8 cellular contexts compared by ENCODE assay signal in the genomic region with DNA sequence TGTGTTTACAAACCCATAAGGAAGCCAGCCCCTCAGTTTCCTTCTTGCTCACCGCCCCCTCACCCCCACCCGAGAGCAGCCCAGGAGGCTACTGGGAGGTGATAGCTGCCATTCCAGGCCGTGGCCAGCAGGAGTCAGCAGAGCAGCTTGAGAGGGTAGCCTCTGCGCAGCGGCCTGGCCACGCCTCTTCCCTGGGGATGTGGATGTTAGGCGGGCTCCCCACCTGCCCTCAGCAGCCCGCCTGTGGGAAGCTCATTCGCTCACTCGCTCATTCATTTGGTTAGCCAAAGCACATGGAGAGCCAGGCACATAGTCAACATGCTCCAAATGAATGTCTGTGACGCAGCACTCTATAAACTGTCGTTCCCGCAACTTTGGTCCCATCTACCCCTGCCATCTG. TPM values are rescaled to one million over a fixed set of nuclear protein-coding genes. Genes with fewer than 3 reads are reported as not detected.
DNase-seq lines count a peak whose midpoint lies in the region; ATAC-seq, FAIRE-seq and TF ChIP-seq lines count a peak whose summit lies in the region.

No MANE protein-coding gene starts in this region.

- WGBS in prostate gland: 20% methylated on average over 13 of the region's 13 CpGs
- 36 to 43% methylated on average over 12 to 13 of the region's 13 CpGs for WGBS in aorta, 2 donors

- H2AFZ ChIP-seq in SU-DHL-6 (ENCODE audit: low read depth, low read length, severe bottlenecking): no peak overlapping the region

- H3K4me1 ChIP-seq in cardiac muscle cell (ENCODE audit: low read depth): no peaks in the 10 kb centered on the region
- no peaks in the 10 kb centered on the region for H3K4me1 ChIP-seq in prostate gland (replicated peaks)
- no peaks in the 10 kb centered on the region for H3K4me1 ChIP-seq in aorta (ENCODE audit: control insufficient read depth in 1 of 2, insufficient read depth in 2 of 2, low read length in 2 of 2)

- ATAC-seq in aorta (ENCODE audit: low FRiP score): peak; percentile 87

- no peaks in the 10 kb centered on the region for H3K27me3 Mint-ChIP-seq in activated naive CD8-positive, alpha-beta T cell treated with anti-CD3 and anti-CD28 coated beads for 36 hours

- no peak for TF ChIP-seq POLR2A in prostate gland (IDR thresholded peaks at IDR 0.05)

- H3K9me3 ChIP-seq in SU-DHL-6 (ENCODE audit: insufficient read depth, low read length) (no peaks in the 10 kb centered on the region), cardiac muscle cell (ENCODE audit: low read depth) (no peaks in the 10 kb centered on the region), prostate gland (no peaks in the 10 kb centered on the region), aorta (ENCODE audit: control insufficient read depth, low read length) (no peaks in the 10 kb centered on the region)

- H3K36me3 Mint-ChIP-seq in activated naive CD8-positive, alpha-beta T cell treated with anti-CD3 and anti-CD28 coated beads for 36 hours: peaks cover 17% of the 10 kb centered on the region

- H3K4me3 ChIP-seq in AG09309 (ENCODE audit: control insufficient read depth, low read depth, low read length) (no peak overlapping the region), SU-DHL-6 (ENCODE audit: insufficient read depth, low read length, poor library complexity, severe bottlenecking) (no peak overlapping the region), cardiac muscle cell (no peak overlapping the region), prostate gland (no peak overlapping the region), aorta (ENCODE audit: low read length in 2 of 2) (no peak overlapping the region)

- no peaks in the 10 kb centered on the region for H4K20me1 ChIP-seq in SU-DHL-6 (ENCODE audit: low read depth, low read length)

- no peaks in the 10 kb centered on the region for H3K9me3 Mint-ChIP-seq in activated naive CD8-positive, alpha-beta T cell treated with anti-CD3 and anti-CD28 coated beads for 36 hours

- peak; percentile 88 for FAIRE-seq in GM19239 (lab: Jason Lieb, UNC)

- no peaks in the 10 kb centered on the region for H3K9me2 ChIP-seq in SU-DHL-6 (replicated peaks; ENCODE audit: insufficient read depth, low read length)

- no peak overlapping the region for H3K4me2 ChIP-seq in SU-DHL-6 (ENCODE audit: low read depth, low read length, poor library complexity, severe bottlenecking)

- H3K36me3 ChIP-seq in SU-DHL-6 (ENCODE audit: low read length) (peaks cover 15% of the 10 kb centered on the region), cardiac muscle cell (peaks cover 13% of the 10 kb centered on the region), prostate gland (peaks cover 8 to 20% of the 10 kb centered on the region in 2 donors), aorta (ENCODE audit: control insufficient read depth in 1 of 2, insufficient read depth in 2 of 2, low read length in 1 of 2) (peaks cover 0 to 2% of the 10 kb centered on the region in 2 donors)

- DNase-seq in AG09309 (ENCODE audit: low read depth): no peak
- DNase-seq in GM19239 (ENCODE audit: insufficient read length, low spot score): peak; percentile 83
- peak; percentile 83 for DNase-seq in NAMALWA (ENCODE audit: low spot score)
- peak; percentile 84 for DNase-seq in activated naive CD8-positive, alpha-beta T cell treated with anti-CD3 and anti-CD28 coated beads for 36 hours
- peak; percentile 79 to 81 for DNase-seq in cardiac muscle cell (ENCODE audit: low read depth in 1 of 2, low spot score in 1 of 2)
- peak; percentile 78 for DNase-seq in prostate gland (ENCODE audit: low spot score)
- peak; percentile 92 to 96 for DNase-seq in aorta

- no peak overlapping the region for H3K9ac ChIP-seq in SU-DHL-6 (ENCODE audit: low read length)

- intact Hi-C loops in prostate gland (cut with DNase I) (loop anchor here (1.0 to 5.0 kb wide), 3 partner anchors 39 to 179 kb away; partner anchors contain the start of gene EEIG1), aorta (cut with DNase I) (loop anchor here (1.0 to 5.0 kb wide), 4 partner anchors 34 to 174 kb away; no protein-coding TSS in a partner anchor)

- H3K27ac ChIP-seq in SU-DHL-6 (ENCODE audit: low read depth, low read length) (peak overlapping the region; percentile 21; the same call in 1 of the 2 replicates), cardiac muscle cell (no peak overlapping the region), prostate gland (no peak overlapping the region), aorta (ENCODE audit: low read depth in 1 of 2, low read length in 2 of 2) (no peak overlapping the region)

- peak overlapping the region; percentile 88 for H3K27ac Mint-ChIP-seq in activated naive CD8-positive, alpha-beta T cell treated with anti-CD3 and anti-CD28 coated beads for 36 hours

- peaks cover 35% of the 10 kb centered on the region for H3F3A ChIP-seq in SU-DHL-6 (ENCODE audit: insufficient read depth)

- TF ChIP-seq CTCF in AG09309 (IDR thresholded peaks at IDR 0.05; ENCODE audit: control insufficient read depth, insufficient read depth, low read depth, low read length, missing control alignments) (peak; percentile 97), SU-DHL-6 (IDR thresholded peaks at IDR 0.05; ENCODE audit: insufficient read depth, low read length, poor library complexity, severe bottlenecking) (peak; percentile 91), cardiac muscle cell (IDR thresholded peaks at IDR 0.05; ENCODE audit: low read depth, low read length) (peak; percentile 95), prostate gland (IDR thresholded peaks at IDR 0.05) (peak; percentile 61 to 98 (median 92))

- peaks cover 37% of the 10 kb centered on the region for H3K4me1 Mint-ChIP-seq in activated naive CD8-positive, alpha-beta T cell treated with anti-CD3 and anti-CD28 coated beads for 36 hours

- no peak overlapping the region for H3K4me3 Mint-ChIP-seq in activated naive CD8-positive, alpha-beta T cell treated with anti-CD3 and anti-CD28 coated beads for 36 hours

- H3K79me2 ChIP-seq in SU-DHL-6 (ENCODE audit: insufficient read depth, low read length): peaks cover 8% of the 10 kb centered on the region; the same call in 1 of the 2 replicates

- no peaks in the 10 kb centered on the region for H3K27me3 ChIP-seq in SU-DHL-6 (ENCODE audit: low read length)
- no peaks in the 10 kb centered on the region for H3K27me3 ChIP-seq in cardiac muscle cell
- no peaks in the 10 kb centered on the region for H3K27me3 ChIP-seq in prostate gland (replicated peaks; ENCODE audit: insufficient read depth)
- H3K27me3 ChIP-seq in aorta (ENCODE audit: control insufficient read depth in 1 of 2, insufficient read depth in 2 of 2, low read length in 1 of 2): no peaks in the 10 kb centered on the region

RNA-seq across cellular contexts. Expression of gene DPM2, which starts 6.1 kb away (rescaled TPM):
- total RNA-seq in activated naive CD8-positive, alpha-beta T cell treated with anti-CD3 and anti-CD28 coated beads for 36 hours: 10 to 100 TPM; 55.4 to 57.6 TPM
- 26.1 and 35.6 TPM in 2 replicates for total RNA-seq in cardiac muscle cell
- polyA plus RNA-seq in cardiac muscle cell: 54.2 and 70.7 TPM in 2 replicates
- 10 to 100 TPM; 28.1 to 28.2 TPM for total RNA-seq in prostate gland
- total RNA-seq in aorta: 10 to 100 TPM; 20.0 to 26.3 TPM
- 10 to 100 TPM; 18.2 to 22.7 TPM for polyA plus RNA-seq in aorta

RNA-seq across cellular contexts. Expression of gene PIP5KL1, which starts 13.2 kb away (rescaled TPM):
- total RNA-seq in activated naive CD8-positive, alpha-beta T cell treated with anti-CD3 and anti-CD28 coated beads for 36 hours: 1 to 10 TPM; 2.3 to 3.2 TPM
- 0.89 and 1.7 TPM in 2 replicates for total RNA-seq in cardiac muscle cell
- 3.4 and 3.5 TPM in 2 replicates for polyA plus RNA-seq in cardiac muscle cell
- 10 to 100 TPM in 1 of 2 donors, 1 to 10 TPM in 1; 3.1 to 16.5 TPM for total RNA-seq in prostate gland
- total RNA-seq in aorta: 1 to 10 TPM; 3.0 TPM
- 1 to 10 TPM; 1.4 to 4.5 TPM for polyA plus RNA-seq in aorta

RNA-seq across cellular contexts. Expression of gene ST6GALNAC4, which starts 26.9 kb away (rescaled TPM):
- 10 to 100 TPM; 45.3 to 51.2 TPM for total RNA-seq in activated naive CD8-positive, alpha-beta T cell treated with anti-CD3 and anti-CD28 coated beads for 36 hours
- total RNA-seq in cardiac muscle cell: 66.2 and 119 TPM in 2 replicates
- 48.8 and 71.4 TPM in 2 replicates for polyA plus RNA-seq in cardiac muscle cell
- total RNA-seq in prostate gland: 10 to 100 TPM; 21.8 to 47.0 TPM
- total RNA-seq in aorta: 10 to 100 TPM; 34.9 to 46.5 TPM
- 10 to 100 TPM; 17.7 to 25.5 TPM for polyA plus RNA-seq in aorta

RNA-seq across cellular contexts. Expression of gene EEIG1, which starts 37.0 kb away (rescaled TPM):
- 10 to 100 TPM; 77.2 to 83.8 TPM for total RNA-seq in activated naive CD8-positive, alpha-beta T cell treated with anti-CD3 and anti-CD28 coated beads for 36 hours
- 20.9 and 25.6 TPM in 2 replicates for total RNA-seq in cardiac muscle cell
- polyA plus RNA-seq in cardiac muscle cell: 26.6 and 32.5 TPM in 2 replicates
- total RNA-seq in prostate gland: 10 to 100 TPM; 23.4 to 84.6 TPM
- 10 to 100 TPM; 41.4 to 63.1 TPM for total RNA-seq in aorta
- 10 to 100 TPM in 1 of 2 donors, 1 to 10 TPM in 1; 7.9 to 22.0 TPM for polyA plus RNA-seq in aorta

RNA-seq across cellular contexts. Expression of gene ST6GALNAC6, which starts 44.3 kb away (rescaled TPM):
- total RNA-seq in activated naive CD8-positive, alpha-beta T cell treated with anti-CD3 and anti-CD28 coated beads for 36 hours: 10 to 100 TPM; 44.5 to 45.1 TPM
- 49.4 and 73.4 TPM in 2 replicates for total RNA-seq in cardiac muscle cell
- 53.0 and 85.2 TPM in 2 replicates for polyA plus RNA-seq in cardiac muscle cell
- total RNA-seq in prostate gland: 10 to 100 TPM; 46.4 to 95.1 TPM
- 100 to 1,000 TPM; 103 to 125 TPM for total RNA-seq in aorta
- polyA plus RNA-seq in aorta: 100 to 1,000 TPM; 125 to 176 TPM
